Comparison of ENCODE assay signal across 23 cellular contexts in the genomic region with DNA sequence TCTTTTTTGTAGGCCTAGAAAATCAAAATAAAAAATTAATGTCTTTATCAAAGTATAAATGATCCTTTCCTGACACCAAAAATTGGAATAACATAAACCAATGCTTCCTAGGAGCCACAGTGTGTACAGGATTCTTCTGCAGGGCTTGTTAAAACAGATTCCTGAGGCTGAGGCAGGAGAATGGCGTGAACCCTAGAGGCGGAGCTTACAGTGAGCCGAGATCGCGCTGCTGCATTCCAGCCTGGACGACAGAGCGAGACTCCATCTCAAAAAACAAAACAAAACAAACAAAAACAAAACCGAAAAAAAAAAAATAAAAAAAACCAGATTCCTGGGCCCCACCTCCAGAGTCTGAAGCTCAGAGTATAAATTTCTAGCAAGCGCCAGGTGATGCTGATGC.
"Had no signal": no experiment of that assay in that cellular context is flagged by ENCODE, and none has a peak within 500 bp of the region (broad histone marks: within the 10 kb centered on the region; RNA-seq: fewer than 3 reads in every experiment).

No MANE protein-coding gene starts in this region.

- H3K27me3 Mint-ChIP-seq: progenitor cell of endocrine pancreas had no signal

- H3K9me3 Mint-ChIP-seq: activated CD4-positive, alpha-beta memory T cell treated with anti-CD3 and anti-CD28 coated beads for 36 hours; activated naive CD4-positive, alpha-beta T cell treated with anti-CD3 and anti-CD28 coated beads for 36 hours; activated naive CD8-positive, alpha-beta T cell treated with anti-CD3 and anti-CD28 coated beads, Interleukin-2, amount 10 ng/mL, durations not matched to agents 7 days and 5 days; activated T-cell treated with anti-CD3 and anti-CD28 coated beads, Interleukin-2, amount 50 U/mL, for 72 hours; central memory CD8-positive, alpha-beta T cell; type B pancreatic cell had no signal

- H3K9me3 ChIP-seq: breast epithelium, colonic mucosa, esophagus squamous epithelium, gastroesophageal sphincter, thoracic aorta, vagina had no signal

- H3K4me3 Mint-ChIP-seq: activated CD4-positive, alpha-beta memory T cell treated with anti-CD3 and anti-CD28 coated beads for 36 hours; activated naive CD4-positive, alpha-beta T cell treated with anti-CD3 and anti-CD28 coated beads for 36 hours; activated naive CD8-positive, alpha-beta T cell treated with anti-CD3 and anti-CD28 coated beads, Interleukin-2, amount 10 ng/mL, durations not matched to agents 7 days and 5 days; activated T-cell treated with anti-CD3 and anti-CD28 coated beads, Interleukin-2, amount 50 U/mL, for 72 hours; central memory CD8-positive, alpha-beta T cell; memory B cell; type B pancreatic cell had no signal

- H3K4me1 ChIP-seq: breast epithelium, colonic mucosa, esophagus squamous epithelium, gastroesophageal sphincter, vagina had no signal

- H3K27me3 ChIP-seq: breast epithelium, colonic mucosa, esophagus squamous epithelium, vagina had no signal

- H3K36me3 Mint-ChIP-seq: activated CD4-positive, alpha-beta memory T cell treated with anti-CD3 and anti-CD28 coated beads for 36 hours; memory B cell; type B pancreatic cell had no signal

- DNase-seq: activated CD4-positive, alpha-beta memory T cell treated with anti-CD3 and anti-CD28 coated beads for 36 hours; activated CD4-positive, alpha-beta T cell treated with anti-CD3 and anti-CD28 coated beads for 48 hours; activated effector memory CD4-positive, alpha-beta T cell treated with Interleukin-2 at 50 U/mL for 16 hours; activated naive CD4-positive, alpha-beta T cell treated with anti-CD3 and anti-CD28 coated beads for 36 hours; activated naive CD8-positive, alpha-beta T cell treated with anti-CD3 and anti-CD28 coated beads, Interleukin-2, amount 10 ng/mL, durations not matched to agents 7 days and 5 days; activated T-cell treated with anti-CD3 and anti-CD28 coated beads, Interleukin-2, amount 50 U/mL, for 72 hours; amniotic stem cell; colonic mucosa; esophagus squamous epithelium; head of caudate nucleus; left cardiac atrium; nucleus accumbens; retina; stimulated activated CD4-positive, alpha-beta T cell treated with anti-CD3 and anti-CD28 coated beads, Interleukin-4, amount 100 ng/mL, for 24 hours; stimulated activated naive CD4-positive, alpha-beta T cell treated with Interleukin-2 at 50 U/mL for 16 hours had no signal

- ATAC-seq: activated T-cell treated with anti-CD3 and anti-CD28 coated beads, Interleukin-2, amount 50 U/mL, for 72 hours; gastroesophageal sphincter; left cardiac atrium had no signal

- H3K27ac ChIP-seq: breast epithelium, colonic mucosa, esophagus squamous epithelium, gastroesophageal sphincter, thoracic aorta, vagina had no signal

- H3K36me3 ChIP-seq: breast epithelium, colonic mucosa, esophagus squamous epithelium, gastroesophageal sphincter, thoracic aorta, vagina had no signal

- H3K27ac Mint-ChIP-seq: activated CD4-positive, alpha-beta memory T cell treated with anti-CD3 and anti-CD28 coated beads for 36 hours; activated naive CD4-positive, alpha-beta T cell treated with anti-CD3 and anti-CD28 coated beads for 36 hours; activated naive CD8-positive, alpha-beta T cell treated with anti-CD3 and anti-CD28 coated beads, Interleukin-2, amount 10 ng/mL, durations not matched to agents 7 days and 5 days; activated T-cell treated with anti-CD3 and anti-CD28 coated beads, Interleukin-2, amount 50 U/mL, for 72 hours; memory B cell; progenitor cell of endocrine pancreas; type B pancreatic cell had no signal

- H3K4me3 ChIP-seq: breast epithelium, colonic mucosa, esophagus squamous epithelium, gastroesophageal sphincter, thoracic aorta, vagina had no signal
